Comparison of ENCODE assay signal across 20 cellular contexts in genomic region chr20:46998497-46999190, GRCh38.
DNase-seq lines count a peak whose midpoint lies in the region; ATAC-seq, FAIRE-seq and TF ChIP-seq lines count a peak whose summit lies in the region.
"Had no signal": no experiment of that assay in that cellular context is flagged by ENCODE, and none has a peak within 500 bp of the region (broad histone marks: within the 10 kb centered on the region; RNA-seq: fewer than 3 reads in every experiment).

No MANE protein-coding gene starts in this region.

- H3K27me3 ChIP-seq in H7 (ENCODE audit: control insufficient read depth, insufficient read depth, low read length) (no peaks in the 10 kb centered on the region), bronchial epithelial cell (ENCODE audit: control insufficient read depth, insufficient read depth, low read length) (no peaks in the 10 kb centered on the region), gastroesophageal sphincter (peaks cover 44% of the 10 kb centered on the region), left ventricle myocardium inferior (ENCODE audit: low read depth) (peaks cover 93% of the 10 kb centered on the region)
- H3K27me3 ChIP-seq: BE2C, MG63 had no signal

- peaks cover 8% of the 10 kb centered on the region for H3K4me1 Mint-ChIP-seq in nephron progenitor cell

- H3K4me1 ChIP-seq in gastroesophageal sphincter (no peaks in the 10 kb centered on the region), left ventricle myocardium inferior (no peaks in the 10 kb centered on the region)
- H3K4me1 ChIP-seq: BE2C had no signal

- DNase-seq in H7 (peak; percentile 56), NCI-H2171 treated with DMSO at 0.1 percent for 48 hours (lab: John Stamatoyannopoulos, UW) (peak; percentile 38), bronchial epithelial cell (ENCODE audit: low read depth) (peak; percentile 48), nephron progenitor cell (peak; percentile 16), left colon (no peak), T1000 (lab: John Stamatoyannopoulos, UW) (no peak), left ventricle myocardium inferior (no peak)
- DNase-seq: activated CD8-positive, alpha-beta memory T cell treated with anti-CD3 and anti-CD28 coated beads for 24 hours; amniotic stem cell; BE2C; foreskin fibroblast; MG63; naive thymus-derived CD8-positive, alpha-beta T cell; NCI-H2107; SK-N-SH; stimulated activated naive CD4-positive, alpha-beta T cell treated with Interleukin-2 at 50 U/mL for 16 hours had no signal

- no peak overlapping the region for H3K27ac ChIP-seq in gastroesophageal sphincter
- H3K27ac ChIP-seq in left ventricle myocardium inferior (replicated peaks) = no peak overlapping the region
- H3K27ac ChIP-seq: VCaP had no signal

- peaks cover 1% of the 10 kb centered on the region for H3K9me3 Mint-ChIP-seq in nephron progenitor cell
- H3K9me3 Mint-ChIP-seq: type B pancreatic cell had no signal

- FAIRE-seq in bronchial epithelial cell (lab: Jason Lieb, UNC) = no peak
- FAIRE-seq: GM19239 had no signal

- ATAC-seq in left colon (no peak), gastroesophageal sphincter (no peak)
- ATAC-seq: naive thymus-derived CD8-positive, alpha-beta T cell had no signal

- intact Hi-C loops in left colon (cut with DNase I, micrococcal nuclease) (no loop called here), left ventricle myocardium inferior (cut with micrococcal nuclease) (no loop called here)

- no peak for TF ChIP-seq POLR2A in gastroesophageal sphincter (IDR thresholded peaks at IDR 0.05)

- H3K4me3 ChIP-seq in H7 (ENCODE audit: insufficient read depth, low read depth, low read length) (no peak overlapping the region), bronchial epithelial cell (ENCODE audit: low read depth, low read length) (no peak overlapping the region), gastroesophageal sphincter (no peak overlapping the region), left ventricle myocardium inferior (no peak overlapping the region)
- H3K4me3 ChIP-seq: MG63 had no signal

- no peak for TF ChIP-seq EP300 in gastroesophageal sphincter (IDR thresholded peaks at IDR 0.05)

- H3K36me3 ChIP-seq in H7 (replicated peaks; ENCODE audit: control insufficient read depth, insufficient read depth, low read length) (no peaks in the 10 kb centered on the region), bronchial epithelial cell (ENCODE audit: control insufficient read depth, insufficient read depth, low read length) (peaks cover 7% of the 10 kb centered on the region), gastroesophageal sphincter (no peaks in the 10 kb centered on the region), left ventricle myocardium inferior (no peaks in the 10 kb centered on the region)
- H3K36me3 ChIP-seq: BE2C had no signal

- peak overlapping the region; percentile 84 for H3K27ac Mint-ChIP-seq in nephron progenitor cell
- H3K27ac Mint-ChIP-seq: naive thymus-derived CD8-positive, alpha-beta T cell; type B pancreatic cell had no signal

- 35 to 52% methylated on average over 5 to 6 of the region's 6 CpGs for WGBS in gastroesophageal sphincter (ENCODE audit: low coverage in 1 of 2), 2 donors

- H3K36me3 Mint-ChIP-seq in nephron progenitor cell (ENCODE audit: low read depth) = peaks cover 6% of the 10 kb centered on the region
- H3K36me3 Mint-ChIP-seq: type B pancreatic cell had no signal

- H3K4me3 Mint-ChIP-seq in nephron progenitor cell = no peak overlapping the region
- H3K4me3 Mint-ChIP-seq: naive thymus-derived CD8-positive, alpha-beta T cell; type B pancreatic cell had no signal

- peaks cover 0 to under 1% (median 0%) of the 10 kb centered on the region in 3 donors for H3K9me3 ChIP-seq in gastroesophageal sphincter
- H3K9me3 ChIP-seq in left ventricle myocardium inferior (replicated peaks) = no peaks in the 10 kb centered on the region
- H3K9me3 ChIP-seq: BE2C, MG63, SK-N-SH had no signal

- peaks cover 41% of the 10 kb centered on the region for H3K27me3 Mint-ChIP-seq in nephron progenitor cell (ENCODE audit: low read depth, poor library complexity)

- TF ChIP-seq CTCF in bronchial epithelial cell (IDR thresholded peaks at IDR 0.05; ENCODE audit: insufficient read depth, low read length, severe bottlenecking) = no peak
- TF ChIP-seq CTCF in nephron progenitor cell (IDR thresholded peaks at IDR 0.05) = no peak
- no peak for TF ChIP-seq CTCF in gastroesophageal sphincter (IDR thresholded peaks at IDR 0.05)
- TF ChIP-seq CTCF in left ventricle myocardium inferior (IDR thresholded peaks at IDR 0.05; ENCODE audit: borderline replicate concordance) = no peak

Comparison
In these comparisons a context has a peak if more than half of its experiments do, and no peak if none do; other contexts are left out.
1. DNase-seq: peak in H7 (single experiment), NCI-H2171 treated with DMSO at 0.1 percent for 48 hours (single experiment), bronchial epithelial cell (single experiment) and nephron progenitor cell (single experiment); none in left colon (0 of 2), T1000 (single experiment) and left ventricle myocardium inferior (single experiment).